8 cellular contexts compared by ENCODE assay signal in the genomic region with DNA sequence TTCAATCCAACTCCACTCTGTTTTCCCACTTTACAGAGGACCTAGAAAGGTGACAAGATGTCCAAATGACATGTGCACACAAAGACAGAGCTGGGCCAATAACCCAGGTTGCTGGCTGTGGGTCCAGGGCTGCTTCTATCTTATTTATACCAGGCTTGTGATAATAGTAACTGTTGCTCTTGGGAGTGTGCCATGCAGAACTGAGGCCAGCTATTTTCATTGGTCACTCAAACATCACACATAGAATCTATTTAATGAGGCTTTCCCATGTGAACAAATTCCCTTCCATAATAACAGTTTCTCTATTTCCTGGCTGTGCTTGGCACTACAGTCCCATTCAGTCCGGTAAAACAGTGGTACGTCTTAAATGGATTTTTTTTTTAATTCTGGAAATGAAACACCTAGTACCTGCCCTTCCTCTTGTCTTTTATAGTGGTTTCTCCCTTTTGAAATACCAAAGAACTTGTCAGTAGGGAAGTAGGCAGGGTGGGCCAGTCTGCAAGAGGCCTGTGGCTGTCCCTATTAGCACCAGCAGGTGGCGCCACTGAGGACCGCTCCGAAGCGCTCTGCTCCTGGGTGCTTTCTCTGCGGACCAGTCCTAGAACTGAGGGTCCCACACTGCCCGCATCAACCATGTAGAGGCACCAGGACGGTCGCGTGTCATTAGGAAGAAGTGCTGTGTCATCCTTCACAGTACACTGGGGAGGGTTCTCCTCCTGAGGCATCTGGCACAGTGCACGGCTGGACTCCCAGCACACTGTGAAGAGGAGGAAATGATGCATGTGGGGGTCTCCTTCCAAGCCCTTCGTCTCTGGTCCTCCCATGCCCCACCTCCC. TPM values are rescaled to one million over a fixed set of nuclear protein-coding genes. Genes with fewer than 3 reads are reported as not detected.
A peak's percentile ranks its signal among the peaks of the same experiment; 100 is the strongest.
DNase-seq lines count a peak whose midpoint lies in the region; ATAC-seq, FAIRE-seq and TF ChIP-seq lines count a peak whose summit lies in the region.

No MANE protein-coding gene starts in this region.

- no peaks in the 10 kb centered on the region for H3K9me3 ChIP-seq in BE2C
- H3K9me3 ChIP-seq in endothelial cell of umbilical vein (replicated peaks; ENCODE audit: control insufficient read depth, insufficient read depth, low read length), result no peaks in the 10 kb centered on the region
- H3K9me3 ChIP-seq in stomach, result no peaks in the 10 kb centered on the region

- H3K27me3 ChIP-seq in BE2C (no peaks in the 10 kb centered on the region), endothelial cell of umbilical vein (ENCODE audit: control insufficient read depth in 2 of 2, insufficient read depth in 2 of 2, low read length in 2 of 2) (no peaks in the 10 kb centered on the region), stomach (no peaks in the 10 kb centered on the region)

- H3K27ac Mint-ChIP-seq in activated CD8-positive, alpha-beta memory T cell treated with anti-CD3 and anti-CD28 coated beads, Interleukin-2, amount 10 ng/mL, durations not matched to agents 7 days and 5 days, result no peak overlapping the region
- no peak overlapping the region for H3K27ac Mint-ChIP-seq in nephron progenitor cell

- DNase-seq in BE2C (peak; percentile 72), GM20000 (ENCODE audit: low spot score) (peak; percentile 71), NCI-H526 treated with DMSO at 0.1 percent for 48 hours (lab: John Stamatoyannopoulos, UW) (peak; percentile 29), endothelial cell of umbilical vein (ENCODE audit: low read depth, low spot score) (peak; percentile 46), nephron progenitor cell (peak; percentile 74), stomach (peak; percentile 49)
- peak; percentile 77 for DNase-seq in activated CD8-positive, alpha-beta memory T cell treated with anti-CD3 and anti-CD28 coated beads, Interleukin-2, amount 10 ng/mL, durations not matched to agents 7 days and 5 days

- TF ChIP-seq EP300 in stomach (IDR thresholded peaks at IDR 0.05), result no peak

- peak; percentile 78 for FAIRE-seq in endothelial cell of umbilical vein (lab: Jason Lieb, UNC)

- H3K27ac ChIP-seq in endothelial cell of umbilical vein (ENCODE audit: insufficient read depth, low read depth, low read length) (no peak overlapping the region), stomach (peak overlapping the region in 4 of 5 donors; percentile 31 to 64 (median 53))

- dilution Hi-C loops in endothelial cell of umbilical vein (cut with MboI; ENCODE audit: extremely low pct_ligation_motif_present, low sequenced_read_pairs), result no loop called here

- TF ChIP-seq CTCF in BE2C (IDR thresholded peaks at IDR 0.05; ENCODE audit: low read depth, low read length) (peak; percentile 96), GM20000 (IDR thresholded peaks at IDR 0.05; ENCODE audit: extremely low read depth, missing control alignments) (peak; percentile 98), endothelial cell of umbilical vein (IDR thresholded peaks at IDR 0.05; ENCODE audit: extremely low read depth in 1 of 2, insufficient read depth in 1 of 2, low read depth in 1 of 2, low read length in 2 of 2) (peak; percentile 89 to 92), nephron progenitor cell (IDR thresholded peaks at IDR 0.05) (peak; percentile 95), stomach (IDR thresholded peaks at IDR 0.05) (peak in 5 of 7 experiments; percentile 18 to 85 (median 76))

- H3K9me3 Mint-ChIP-seq in activated CD8-positive, alpha-beta memory T cell treated with anti-CD3 and anti-CD28 coated beads, Interleukin-2, amount 10 ng/mL, durations not matched to agents 7 days and 5 days (ENCODE audit: low read depth), result no peaks in the 10 kb centered on the region
- no peaks in the 10 kb centered on the region for H3K9me3 Mint-ChIP-seq in nephron progenitor cell

- CTCF ChIA-PET in activated CD8-positive, alpha-beta memory T cell treated with anti-CD3 and anti-CD28 coated beads, Interleukin-2, amount 10 ng/mL, durations not matched to agents 7 days and 5 days (lab: Charles Lee), result interaction anchor here (0.7 to 2.1 kb wide), 20 partner anchors 10 to 490 kb away, joined by 3 to 6 read pairs (median 3); no protein-coding TSS in a partner anchor
- CTCF ChIA-PET in endothelial cell of umbilical vein (lab: Charles Lee), result interaction anchor here (0.6 to 2.9 kb wide), 24 partner anchors 9 to 363 kb away, joined by 3 to 10 read pairs (median 4); a partner anchor contains a TSS

- H3K79me2 ChIP-seq in endothelial cell of umbilical vein (ENCODE audit: control insufficient read depth, insufficient read depth, low read length), result no peaks in the 10 kb centered on the region

- no peak overlapping the region for H3K4me3 Mint-ChIP-seq in activated CD8-positive, alpha-beta memory T cell treated with anti-CD3 and anti-CD28 coated beads, Interleukin-2, amount 10 ng/mL, durations not matched to agents 7 days and 5 days
- no peak overlapping the region for H3K4me3 Mint-ChIP-seq in nephron progenitor cell

- no peak overlapping the region for H2AFZ ChIP-seq in endothelial cell of umbilical vein (ENCODE audit: low read depth, low read length)

- TF ChIP-seq POLR2A in endothelial cell of umbilical vein (IDR thresholded peaks at IDR 0.05; ENCODE audit: low read depth, low read length) (no peak), stomach (IDR thresholded peaks at IDR 0.05) (no peak)

- H3K4me2 ChIP-seq in endothelial cell of umbilical vein (ENCODE audit: insufficient read depth, low read length), result no peak overlapping the region

- no peaks in the 10 kb centered on the region for H3K36me3 Mint-ChIP-seq in activated CD8-positive, alpha-beta memory T cell treated with anti-CD3 and anti-CD28 coated beads, Interleukin-2, amount 10 ng/mL, durations not matched to agents 7 days and 5 days
- H3K36me3 Mint-ChIP-seq in nephron progenitor cell (ENCODE audit: low read depth), result peaks cover 29% of the 10 kb centered on the region

- BruUV-seq in endothelial cell of umbilical vein (replicated peaks; lab: Mats Ljungman, UMichigan), result no TSS peak

- POLR2A ChIA-PET in endothelial cell of umbilical vein (lab: Charles Lee), result no interaction called here

- no peak overlapping the region for H3K4me3 ChIP-seq in BE2C (ENCODE audit: low read depth, low read length)
- H3K4me3 ChIP-seq in endothelial cell of umbilical vein (replicated peaks in 1 of 3; ENCODE audit: insufficient read depth in 1 of 3, low read depth in 1 of 3, low read length in 3 of 3), result no peak overlapping the region
- no peak overlapping the region for H3K4me3 ChIP-seq in stomach

- H3K9me1 ChIP-seq in endothelial cell of umbilical vein (replicated peaks; ENCODE audit: control insufficient read depth, extremely low read depth, insufficient read depth, low read length), result no peaks in the 10 kb centered on the region

- no peak overlapping the region for H3K9ac ChIP-seq in endothelial cell of umbilical vein (replicated peaks; ENCODE audit: extremely low read depth, insufficient read depth, low read length)

- WGBS in stomach, 5 donors, result 27 to 54% (median 47%) methylated on average over 12 to 13 of the region's 13 CpGs

- no peaks in the 10 kb centered on the region for H4K20me1 ChIP-seq in endothelial cell of umbilical vein (replicated peaks; ENCODE audit: control insufficient read depth, extremely low read depth, insufficient read depth, low read length)

- H3K4me1 ChIP-seq in BE2C, result peaks cover 3% of the 10 kb centered on the region; the same call in 1 of the 2 replicates
- H3K4me1 ChIP-seq in endothelial cell of umbilical vein (ENCODE audit: control insufficient read depth, extremely low read depth, insufficient read depth, low read length), result peaks cover 5% of the 10 kb centered on the region
- peaks cover 0 to 35% (median 19%) of the 10 kb centered on the region in 4 donors for H3K4me1 ChIP-seq in stomach

- ATAC-seq in activated CD8-positive, alpha-beta memory T cell treated with anti-CD3 and anti-CD28 coated beads, Interleukin-2, amount 10 ng/mL, durations not matched to agents 7 days and 5 days, result peak; percentile 74
- no peak for ATAC-seq in GM18517 (IDR thresholded peaks at IDR 0.05; ENCODE audit: unreplicated experiment)

- intact Hi-C loops in endothelial cell of umbilical vein (cut with micrococcal nuclease), result loop anchor here (5.0 kb wide), 3 partner anchors 53 to 262 kb away; a partner anchor contains a TSS
- intact Hi-C loops in stomach (cut with DNase I; ENCODE audit: low total_unique reads), result no loop called here

- H3K27me3 Mint-ChIP-seq in activated CD8-positive, alpha-beta memory T cell treated with anti-CD3 and anti-CD28 coated beads, Interleukin-2, amount 10 ng/mL, durations not matched to agents 7 days and 5 days, result no peaks in the 10 kb centered on the region
- no peaks in the 10 kb centered on the region for H3K27me3 Mint-ChIP-seq in nephron progenitor cell (ENCODE audit: low read depth, poor library complexity)

- H3K4me1 Mint-ChIP-seq in activated CD8-positive, alpha-beta memory T cell treated with anti-CD3 and anti-CD28 coated beads, Interleukin-2, amount 10 ng/mL, durations not matched to agents 7 days and 5 days, result peaks cover 3% of the 10 kb centered on the region
- H3K4me1 Mint-ChIP-seq in nephron progenitor cell, result peaks cover 8% of the 10 kb centered on the region

- H3K36me3 ChIP-seq in BE2C (no peaks in the 10 kb centered on the region), endothelial cell of umbilical vein (ENCODE audit: control insufficient read depth in 2 of 2, extremely low read depth in 1 of 2, insufficient read depth in 2 of 2, low read length in 2 of 2) (peaks cover 0 to 12% of the 10 kb centered on the region in 2 experiments), stomach (peaks cover 0 to 7% (median 2%) of the 10 kb centered on the region in 4 donors)

TF ChIP-seq in endothelial cell of umbilical vein, 7 proteins besides CTCF, POLR2A, EP300 and RAD21:
- TF ChIP-seq FOS (IDR thresholded peaks at IDR 0.05; ENCODE audit: borderline replicate concordance, insufficient read depth, low read length), result no peak

RNA-seq across cellular contexts. Expression of a gene that starts 52.1 kb away (rescaled TPM):
- 0.14 TPM for polyA plus RNA-seq in BE2C (2012; ENCODE audit: insufficient read depth, insufficient read length, low read depth)
- under 1 TPM; 0.37 to 0.44 TPM for total RNA-seq in activated CD8-positive, alpha-beta memory T cell treated with anti-CD3 and anti-CD28 coated beads, Interleukin-2, amount 10 ng/mL, durations not matched to agents 7 days and 5 days
- total RNA-seq in endothelial cell of umbilical vein (34.8 and 36.5 TPM in 2 replicates), stomach (1 to 10 TPM; 3.1 to 8.1 (median 5.8) TPM)
- polyA plus RNA-seq in endothelial cell of umbilical vein (32.3 and 34.7 TPM in 2 replicates), stomach (1 to 10 TPM; 1.1 to 2.9 (median 2.6) TPM)
- 29.0 and 29.8 TPM in 2 replicates for polyA plus RNA-seq in endothelial cell of umbilical vein (2011; cell fraction: cytosol; rRNA removed)
- polyA plus RNA-seq in endothelial cell of umbilical vein (2011; cell fraction: nucleus; rRNA removed), result 24.5 and 33.3 TPM in 2 replicates
- 19.8 and 22.6 TPM in 2 replicates for polyA plus RNA-seq in endothelial cell of umbilical vein (2012)
- polyA minus RNA-seq in endothelial cell of umbilical vein, result 102 and 111 TPM in 2 replicates
- 2.0 TPM for polyA minus RNA-seq in endothelial cell of umbilical vein (2011; cell fraction: cytosol; rRNA and poly(A)+ RNA removed)
- polyA minus RNA-seq in endothelial cell of umbilical vein (2011; cell fraction: nucleus; rRNA and poly(A)+ RNA removed), result 19.6 and 32.5 TPM in 2 replicates
